ENCODE assay signal across 31 cellular contexts in the genomic region with DNA sequence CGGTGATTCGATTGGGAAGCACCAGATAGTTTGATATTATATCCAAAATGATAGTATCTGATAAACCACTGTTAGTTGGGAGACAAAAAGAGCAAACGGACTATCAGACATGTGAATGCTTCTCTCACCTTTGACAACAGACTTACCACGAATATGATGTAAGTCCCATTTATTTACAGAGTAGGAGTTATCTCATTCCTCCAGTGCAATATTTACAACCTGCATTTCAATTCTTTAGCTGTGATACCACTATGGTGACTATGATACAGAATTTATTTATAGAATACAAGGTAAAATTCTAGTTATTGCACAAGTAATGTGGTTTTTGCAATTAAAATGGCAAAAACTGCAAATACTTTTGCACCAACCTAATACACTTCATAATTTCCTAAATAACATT.
"Had no signal": no experiment of that assay in that cellular context is flagged by ENCODE, and none has a peak within 500 bp of the region (broad histone marks: within the 10 kb centered on the region; RNA-seq: fewer than 3 reads in every experiment).

No MANE protein-coding gene starts in this region.

- FAIRE-seq: islet of Langerhans, kidney, pancreas had no signal

- H3K4me3 ChIP-seq: left lung, lower lobe of right lung, pancreas, prostate gland, skin epidermis, stomach, testis, thyroid gland, transverse colon, upper lobe of left lung, vagina had no signal

- H3K36me3 ChIP-seq: prostate gland had no signal

- H3K4me1 ChIP-seq: left lung, lower lobe of right lung, pancreas, prostate gland, stomach, testis, upper lobe of left lung, vagina had no signal

- H3K27ac ChIP-seq: left lung, lower lobe of right lung, pancreas, prostate gland, skin epidermis, stomach, testis, thyroid gland, transverse colon, upper lobe of left lung, vagina had no signal

- H3K27ac Mint-ChIP-seq: nephron; stimulated activated naive B cell treated with anti-CD40 and anti-IgM and Interleukin-4, amounts not matched to agents 10 μg/mL and 1 μg/mL and 100 μg/mL, for 72 hours had no signal

- H3K4me1 Mint-ChIP-seq: nephron, neural crest cell had no signal

- H3K27me3 ChIP-seq: left lung, pancreas, stomach, testis, thyroid gland, transverse colon, upper lobe of left lung, vagina had no signal

- H3K27me3 Mint-ChIP-seq: naive thymus-derived CD8-positive, alpha-beta T cell; stimulated activated naive B cell treated with anti-CD40 and anti-IgM and Interleukin-4, amounts not matched to agents 10 μg/mL and 1 μg/mL and 100 μg/mL, for 72 hours had no signal

- H3K9me3 ChIP-seq: left lung, lower lobe of right lung, pancreas, prostate gland, stomach, testis, thyroid gland, transverse colon, upper lobe of left lung, vagina had no signal

- ATAC-seq: left colon; left lung; lower lobe of right lung; naive thymus-derived CD8-positive, alpha-beta T cell; pancreas; right cardiac atrium; sciatic nerve; stimulated activated naive B cell treated with anti-CD40 and anti-IgM and Interleukin-4, amounts not matched to agents 10 μg/mL and 1 μg/mL and 100 μg/mL, for 72 hours; stimulated activated naive CD8-positive, alpha-beta T cell treated with anti-CD3 and anti-CD28 coated beads, Interleukin-15, Interleukin-2, amounts not matched to agents 100 U/mL and 50 U/mL, for 24 hours had no signal

- H3K9me3 Mint-ChIP-seq: immature natural killer cell; naive thymus-derived CD8-positive, alpha-beta T cell; nephron; neural crest cell; stimulated activated naive B cell treated with anti-CD40 and anti-IgM and Interleukin-4, amounts not matched to agents 10 μg/mL and 1 μg/mL and 100 μg/mL, for 72 hours had no signal

- DNase-seq: immature natural killer cell; kidney; left colon; left lung; lower lobe of right lung; mammary epithelial cell; mesenchymal stem cell; naive thymus-derived CD8-positive, alpha-beta T cell; nucleus accumbens; pancreas; posterior cingulate gyrus; retina; right cardiac atrium; stimulated activated CD4-positive, alpha-beta T cell treated with anti-CD3 and anti-CD28 coated beads, Interleukin-12 subunit alpha, Interleukin-12 subunit beta, amount 100 ng/mL, for 4 hours; stimulated activated CD4-positive, alpha-beta T cell treated with anti-CD3 and anti-CD28 coated beads, Interleukin-15, amount 100 ng/mL, for 24 hours; stimulated activated CD4-positive, alpha-beta T cell treated with anti-CD3 and anti-CD28 coated beads, Interleukin-2, amount 100 ng/mL, for 24 hours; stimulated activated CD4-positive, alpha-beta T cell treated with anti-CD3 and anti-CD28 coated beads, Interleukin-4, amount 100 ng/mL, for 1 hour; stimulated activated naive B cell treated with anti-CD40 and anti-IgM and Interleukin-4, amounts not matched to agents 10 μg/mL and 1 μg/mL and 100 μg/mL, for 72 hours; stimulated activated naive CD8-positive, alpha-beta T cell treated with anti-CD3 and anti-CD28 coated beads, Interleukin-15, Interleukin-2, amounts not matched to agents 100 U/mL and 50 U/mL, for 24 hours; stomach; testis; thyroid gland; transverse colon; upper lobe of left lung had no signal

- H3K4me3 Mint-ChIP-seq: immature natural killer cell; naive thymus-derived CD8-positive, alpha-beta T cell; nephron; neural crest cell; stimulated activated naive B cell treated with anti-CD40 and anti-IgM and Interleukin-4, amounts not matched to agents 10 μg/mL and 1 μg/mL and 100 μg/mL, for 72 hours had no signal
